8 cellular contexts compared by ENCODE assay signal in genomic region chr17:48052956-48053757, GRCh38. TPM values are rescaled to one million over a fixed set of nuclear protein-coding genes. Genes with fewer than 3 reads are reported as not detected.
DNase-seq lines count a peak whose midpoint lies in the region; ATAC-seq, FAIRE-seq and TF ChIP-seq lines count a peak whose summit lies in the region.

No MANE protein-coding gene starts in this region.

- H3K9me3 ChIP-seq in HEK293 (ENCODE audit: control insufficient read depth, insufficient read depth, low read depth, low read length): no peaks in the 10 kb centered on the region
- no peaks in the 10 kb centered on the region for H3K9me3 ChIP-seq in subcutaneous abdominal adipose tissue (ENCODE audit: control insufficient read depth in 5 of 5, low read length in 5 of 5)

- ATAC-seq in left lobe of liver (peak; percentile 44), HG02642 (IDR thresholded peaks at IDR 0.05; ENCODE audit: poor library complexity, unreplicated experiment) (no peak), GM18502 (IDR thresholded peaks at IDR 0.05; ENCODE audit: poor library complexity, unreplicated experiment) (no peak)

- H3K36me3 ChIP-seq in HEK293 (ENCODE audit: control insufficient read depth in 2 of 2, insufficient read depth in 1 of 2, low read length in 2 of 2): peaks cover 19 to 71% of the 10 kb centered on the region in 2 experiments
- H3K36me3 ChIP-seq in bronchial epithelial cell (ENCODE audit: control insufficient read depth, insufficient read depth, low read length): peaks cover 22% of the 10 kb centered on the region
- peaks cover 8 to 53% (median 40%) of the 10 kb centered on the region in 5 donors for H3K36me3 ChIP-seq in subcutaneous abdominal adipose tissue (ENCODE audit: control insufficient read depth in 5 of 5, insufficient read depth in 5 of 5, low read length in 5 of 5)

- TF ChIP-seq CTCF in HEK293 (tag by site-specific recombination; IDR thresholded peaks at IDR 0.05) (no peak), bronchial epithelial cell (IDR thresholded peaks at IDR 0.05; ENCODE audit: insufficient read depth, low read length, severe bottlenecking) (no peak)

- no peaks in the 10 kb centered on the region for H3K27me3 ChIP-seq in bronchial epithelial cell (ENCODE audit: control insufficient read depth, insufficient read depth, low read length)
- H3K27me3 ChIP-seq in subcutaneous abdominal adipose tissue (ENCODE audit: control insufficient read depth in 5 of 5, insufficient read depth in 4 of 5, low read length in 5 of 5): no peaks in the 10 kb centered on the region

- no peak; the same call in 1 of the 2 replicates for TF ChIP-seq POLR2A in GM12891 (IDR thresholded peaks at IDR 0.05; ENCODE audit: low read depth, low read length)

- DNase-seq in NCI-H82 treated with DMSO at 0.1 percent for 48 hours (lab: John Stamatoyannopoulos, UW; ENCODE audit: unreplicated experiment) (peak; percentile 44), bronchial epithelial cell (ENCODE audit: low read depth) (no peak), left lobe of liver (ENCODE audit: low spot score) (peak; percentile 92), GM12891 (ENCODE audit: insufficient read length, low spot score) (no peak)

- FAIRE-seq in bronchial epithelial cell (lab: Jason Lieb, UNC): no peak
- no peak for FAIRE-seq in GM12891 (lab: Jason Lieb, UNC)

- peak overlapping the region; percentile 37 for H3K27ac ChIP-seq in HEK293 (ENCODE audit: extremely low read depth, low read depth, low read length)
- peak overlapping the region; percentile 93 for H3K27ac ChIP-seq in subcutaneous abdominal adipose tissue (ENCODE audit: low read depth, low read length)

- H3K4me1 ChIP-seq in HEK293 (ENCODE audit: control insufficient read depth, insufficient read depth, low read length) (peaks cover 49% of the 10 kb centered on the region), subcutaneous abdominal adipose tissue (ENCODE audit: control insufficient read depth in 5 of 5, insufficient read depth in 5 of 5, low read length in 5 of 5) (peaks cover 32 to 76% (median 71%) of the 10 kb centered on the region in 5 donors)

- CTCF ChIA-PET in HEK293 (lab: Yijun Ruan, JAX): interaction anchor here (0.7 to 4.1 kb wide), 11 partner anchors 10 to 82 kb away, joined by 3 to 18 read pairs (median 4); partner anchors contain the start of gene CDK5RAP3

- POLR2A ChIA-PET in HEK293 (lab: Yijun Ruan, JAX): interaction anchor here (0.5 to 1.4 kb wide), 4 partner anchors 27 to 158 kb away, joined by 3 to 5 read pairs (median 3); no protein-coding TSS in a partner anchor

- peak overlapping the region; percentile 12 to 59 (median 48) for H3K9ac ChIP-seq in subcutaneous abdominal adipose tissue (ENCODE audit: low read length in 5 of 5)

- H3K4me3 ChIP-seq in HEK293 (ENCODE audit: low read depth, low read length): no peak overlapping the region
- peak overlapping the region; percentile 3 for H3K4me3 ChIP-seq in bronchial epithelial cell (ENCODE audit: low read depth, low read length)
- peak overlapping the region; percentile 29 to 58 (median 50) for H3K4me3 ChIP-seq in subcutaneous abdominal adipose tissue (ENCODE audit: low read depth in 1 of 5, low read length in 5 of 5)

TF ChIP-seq in HEK293, 187 proteins besides CTCF, POLR2A, EP300 and RAD21 (continues in another document):
- TF ChIP-seq ZNF394 (tag by site-specific recombination; IDR thresholded peaks at IDR 0.05; ENCODE audit: borderline replicate concordance) (no peak), KLF1 (tag by site-specific recombination; IDR thresholded peaks at IDR 0.05) (peak; percentile 56; the same call in 1 of the 2 replicates), WT1 (tag by site-specific recombination; IDR thresholded peaks at IDR 0.05) (peak; percentile 70), ZNF23 (tag by site-specific recombination; IDR thresholded peaks at IDR 0.05; ENCODE audit: borderline replicate concordance) (no peak), ZBTB17 (tag by site-specific recombination; IDR thresholded peaks at IDR 0.05) (peak; percentile 94), ZNF266 (tag by site-specific recombination; IDR thresholded peaks at IDR 0.05; ENCODE audit: low read depth) (no peak), ZNF146 (tag by site-specific recombination; IDR thresholded peaks at IDR 0.05) (no peak), ZNF626 (tag by site-specific recombination; IDR thresholded peaks at IDR 0.05) (no peak), ZNF548 (tag by site-specific recombination; IDR thresholded peaks at IDR 0.05) (no peak), ZNF239 (tag by site-specific recombination; IDR thresholded peaks at IDR 0.05) (no peak), GLIS2 (tag by site-specific recombination; IDR thresholded peaks at IDR 0.05) (peak; percentile 5; the same call in 1 of the 2 replicates), ZNF621 (tag by site-specific recombination; IDR thresholded peaks at IDR 0.05) (no peak), ZNF274 (IDR thresholded peaks at IDR 0.05; ENCODE audit: low read length) (no peak), ZNF274 (tag by site-specific recombination; IDR thresholded peaks at IDR 0.05; ENCODE audit: borderline replicate concordance) (no peak), ZNF423 (tag by site-specific recombination; IDR thresholded peaks at IDR 0.05) (peak; percentile 70), GFI1B (tag by site-specific recombination; IDR thresholded peaks at IDR 0.05) (no peak), ZNF658 (tag by site-specific recombination; IDR thresholded peaks at IDR 0.05) (no peak), SP2 (tag by site-specific recombination; IDR thresholded peaks at IDR 0.05) (no peak), ZNF350 (tag by site-specific recombination; IDR thresholded peaks at IDR 0.05) (no peak), ZSCAN30 (tag by site-specific recombination; IDR thresholded peaks at IDR 0.05) (peak; percentile 15; the same call in 1 of the 2 replicates), PRDM1 (tag by site-specific recombination; IDR thresholded peaks at IDR 0.05) (no peak), ZFP37 (tag by site-specific recombination; IDR thresholded peaks at IDR 0.05) (no peak), ZFP41 (tag by site-specific recombination; IDR thresholded peaks at IDR 0.05; ENCODE audit: borderline replicate concordance) (no peak), ZNF19 (tag by site-specific recombination; IDR thresholded peaks at IDR 0.05; ENCODE audit: low read depth) (no peak), MYNN (tag by site-specific recombination; IDR thresholded peaks at IDR 0.05; ENCODE audit: borderline replicate concordance) (no peak), ZNF202 (tag by site-specific recombination; IDR thresholded peaks at IDR 0.05; ENCODE audit: borderline replicate concordance) (no peak)

TF ChIP-seq in GM12891, 5 proteins besides CTCF, POLR2A, EP300 and RAD21:
- TF ChIP-seq TAF1 (IDR thresholded peaks at IDR 0.05; ENCODE audit: low read depth, low read length) (no peak), PAX5 (IDR thresholded peaks at IDR 0.05; ENCODE audit: insufficient read depth, low read length, severe bottlenecking) (no peak), POU2F2 (IDR thresholded peaks at IDR 0.05; ENCODE audit: low read depth, low read length) (no peak), POLR2AphosphoS5 (IDR thresholded peaks at IDR 0.05; ENCODE audit: low read depth, low read length) (no peak), SPI1 (IDR thresholded peaks at IDR 0.05; ENCODE audit: low read depth, low read length) (no peak)

RNA-seq across cellular contexts. Expression of gene NFE2L1, which starts 5.0 kb away (rescaled TPM):
- total RNA-seq in bronchial epithelial cell (84.2 and 176 TPM in 2 replicates), left lobe of liver (150 TPM)
- 49.2 TPM for polyA plus RNA-seq in GM12891 (2012; ENCODE audit: low read depth, missing spikeins)

RNA-seq across cellular contexts. Expression of gene COPZ2, which starts 15.6 kb away (rescaled TPM):
- total RNA-seq in bronchial epithelial cell: 8.2 and 21.4 TPM in 2 replicates
- total RNA-seq in left lobe of liver: 23.1 TPM
- 3.1 TPM for polyA plus RNA-seq in GM12891 (2012; ENCODE audit: low read depth, missing spikeins)

RNA-seq across cellular contexts. Expression of gene CBX1, which starts 48.1 kb away (rescaled TPM):
- total RNA-seq in bronchial epithelial cell (22.1 and 27.5 TPM in 2 replicates), left lobe of liver (8.2 TPM)
- 57.5 TPM for polyA plus RNA-seq in GM12891 (2012; ENCODE audit: low read depth, missing spikeins)

RNA-seq across cellular contexts. Expression of gene SNX11, which starts 54.4 kb away (rescaled TPM):
- total RNA-seq in bronchial epithelial cell (14.7 and 22.7 TPM in 2 replicates), left lobe of liver (9.8 TPM)
- polyA plus RNA-seq in GM12891 (2012; ENCODE audit: low read depth, missing spikeins): 67.6 TPM

Comparison
In these comparisons a context has a peak if more than half of its experiments do, and no peak if none do; other contexts are left out.
1. DNase-seq: peak in NCI-H82 treated with DMSO at 0.1 percent for 48 hours (single experiment) and left lobe of liver (single experiment); none in bronchial epithelial cell (single experiment) and GM12891 (single experiment).